In the genomic region with DNA sequence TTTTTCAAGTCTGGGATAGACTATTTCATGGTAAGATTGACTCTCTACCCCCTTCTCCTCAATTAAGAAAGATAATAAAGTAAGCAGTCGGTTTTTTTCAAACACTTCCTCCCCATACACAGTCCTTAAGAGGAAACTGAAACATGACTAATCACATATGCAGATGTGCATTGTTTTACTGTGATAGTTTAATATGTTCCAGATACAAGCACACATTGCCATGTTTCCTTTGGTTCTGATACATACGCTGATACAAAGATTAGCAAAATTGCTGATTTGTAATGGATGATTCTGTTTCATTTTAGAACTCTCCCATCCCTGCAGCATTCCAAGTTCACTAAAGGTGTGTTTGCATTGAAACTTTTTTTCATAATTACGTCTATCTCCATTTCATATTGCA, we compare ENCODE assay signal across 1 cellular context.
TF ChIP-seq lines count a peak whose summit lies in the region.

No MANE protein-coding gene starts in this region.

TF ChIP-seq in K562, 482 proteins besides CTCF, POLR2A, EP300 and RAD21 (continued from another document):
- TF ChIP-seq THRB (CRISPR knock-in tag; conservative IDR thresholded peaks at IDR 0.05) (no peak), ZNF212 (CRISPR knock-in tag; IDR thresholded peaks at IDR 0.05) (no peak), ZMIZ1 (IDR thresholded peaks at IDR 0.05; ENCODE audit: low read depth in 2 of 2, low read length in 2 of 2) (no peak), LARP7 (IDR thresholded peaks at IDR 0.05) (no peak), PML (IDR thresholded peaks at IDR 0.05; ENCODE audit: low read length) (no peak), SPI1 (IDR thresholded peaks at IDR 0.05; ENCODE audit: borderline replicate concordance, low read depth, low read length) (peak; percentile 33; the same call in 1 of the 2 replicates), RFX1 (IDR thresholded peaks at IDR 0.05) (no peak), ZNF316 (IDR thresholded peaks at IDR 0.05) (peak; percentile 22; the same call in 1 of the 2 replicates)
- TF ChIP-seq, protein P1, sequence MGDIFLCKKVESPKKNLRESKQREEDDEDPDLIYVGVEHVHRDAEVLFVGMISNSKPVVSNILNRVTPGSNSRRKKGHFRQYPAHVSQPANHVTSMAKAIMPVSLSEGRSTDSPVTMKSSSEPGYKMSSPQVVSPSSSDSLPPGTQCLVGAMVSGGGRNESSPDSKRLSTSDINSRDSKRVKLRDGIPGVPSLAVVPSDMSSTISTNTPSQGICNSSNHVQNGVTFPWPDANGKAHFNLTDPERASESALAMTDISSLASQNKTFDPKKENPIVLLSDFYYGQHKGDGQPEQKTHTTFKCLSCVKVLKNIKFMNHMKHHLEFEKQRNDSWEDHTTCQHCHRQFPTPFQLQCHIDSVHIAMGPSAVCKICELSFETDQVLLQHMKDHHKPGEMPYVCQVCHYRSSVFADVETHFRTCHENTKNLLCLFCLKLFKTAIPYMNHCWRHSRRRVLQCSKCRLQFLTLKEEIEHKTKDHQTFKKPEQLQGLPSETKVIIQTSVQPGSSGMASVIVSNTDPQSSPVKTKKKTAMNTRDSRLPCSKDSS (IDR thresholded peaks at IDR 0.05; ENCODE audit: low read depth, partially characterized antibody) = no peak
